14 cellular contexts compared by ENCODE assay signal in genomic region chr15:66657062-66658020, GRCh38. TPM values are rescaled to one million over a fixed set of nuclear protein-coding genes. Genes with fewer than 3 reads are reported as not detected.
DNase-seq lines count a peak whose midpoint lies in the region; ATAC-seq, FAIRE-seq and TF ChIP-seq lines count a peak whose summit lies in the region.
"Had no signal": no experiment of that assay in that cellular context is flagged by ENCODE, and none has a peak within 500 bp of the region (broad histone marks: within the 10 kb centered on the region; RNA-seq: fewer than 3 reads in every experiment).

No MANE protein-coding gene starts in this region.

- H3K4me1 ChIP-seq in heart right ventricle = peaks cover 7 to 75% (median 23%) of the 10 kb centered on the region in 9 donors
- peaks cover 35% of the 10 kb centered on the region for H3K4me1 ChIP-seq in endothelial cell of umbilical vein (ENCODE audit: control insufficient read depth, extremely low read depth, insufficient read depth, low read length)
- peaks cover 13% of the 10 kb centered on the region for H3K4me1 ChIP-seq in mesenchymal stem cell (ENCODE audit: control insufficient read depth, insufficient read depth, low read depth, low read length)
- H3K4me1 ChIP-seq in vagina = peaks cover 32% of the 10 kb centered on the region

- H3K9me3 ChIP-seq in heart right ventricle = no peaks in the 10 kb centered on the region
- H3K9me3 ChIP-seq in endothelial cell of umbilical vein (replicated peaks; ENCODE audit: control insufficient read depth, insufficient read depth, low read length) = no peaks in the 10 kb centered on the region
- no peaks in the 10 kb centered on the region for H3K9me3 ChIP-seq in mesenchymal stem cell (ENCODE audit: control insufficient read depth, low read length)
- no peaks in the 10 kb centered on the region for H3K9me3 ChIP-seq in vagina

- H2BK12ac ChIP-seq in mesenchymal stem cell (ENCODE audit: low read length in 2 of 2) = peak overlapping the region; percentile 15 to 45

- dilution Hi-C loops in endothelial cell of umbilical vein (cut with MboI; ENCODE audit: extremely low pct_ligation_motif_present, low sequenced_read_pairs) = no loop called here

- H4K8ac ChIP-seq in mesenchymal stem cell (ENCODE audit: low read length) = no peak overlapping the region

- H3K27ac ChIP-seq in heart right ventricle (peak overlapping the region in 7 of 10 donors; percentile 38 to 82 (median 62)), endothelial cell of umbilical vein (ENCODE audit: insufficient read depth, low read depth, low read length) (no peak overlapping the region), mesenchymal stem cell (ENCODE audit: low read length, poor library complexity, severe bottlenecking) (no peak overlapping the region), vagina (peak overlapping the region; percentile 30)

- CTCF ChIA-PET in endothelial cell of umbilical vein (lab: Charles Lee) = interaction anchor here (1.0 to 1.9 kb wide), 3 partner anchors 10 to 38 kb away, joined by 3 to 4 read pairs (median 3); no protein-coding TSS in a partner anchor

- DNase-seq in heart right ventricle = no peak
- DNase-seq in left ventricle myocardium superior = no peak
- DNase-seq in endothelial cell of umbilical vein (ENCODE audit: low read depth, low spot score) = no peak
- no peak for DNase-seq in mesenchymal stem cell
- no peak for DNase-seq in vagina (ENCODE audit: extremely low spot score in 2 of 2)
- DNase-seq in NCI-H345 (lab: John Stamatoyannopoulos, UW) = no peak
- DNase-seq in NCI-H526 (lab: John Stamatoyannopoulos, UW) = no peak
- DNase-seq in NCI-H526 treated with DMSO at 0.1 percent for 48 hours (lab: John Stamatoyannopoulos, UW) = no peak
- DNase-seq: activated CD4-positive, CD25-positive, alpha-beta regulatory T cell treated with anti-CD3 and anti-CD28 coated beads, Interleukin-2, amount 50 U/mL, for 72 hours; amniotic stem cell; DMS53; foreskin melanocyte; NCI-H1930; nucleus accumbens had no signal

- no peak overlapping the region for H2BK5ac ChIP-seq in mesenchymal stem cell (ENCODE audit: low read depth, low read length, poor library complexity, severe bottlenecking)

- POLR2A ChIA-PET in endothelial cell of umbilical vein (lab: Charles Lee) = no interaction called here

- H3K27me3 ChIP-seq in heart right ventricle (peaks cover 0 to 6% (median 0%) of the 10 kb centered on the region in 7 donors), endothelial cell of umbilical vein (ENCODE audit: control insufficient read depth in 2 of 2, insufficient read depth in 2 of 2, low read length in 2 of 2) (no peaks in the 10 kb centered on the region), mesenchymal stem cell (ENCODE audit: control insufficient read depth in 1 of 2, insufficient read depth in 1 of 2, low read length in 2 of 2) (peaks cover 0 to 3% of the 10 kb centered on the region in 2 experiments), vagina (no peaks in the 10 kb centered on the region)

- no peaks in the 10 kb centered on the region for H3K79me1 ChIP-seq in mesenchymal stem cell (replicated peaks; ENCODE audit: low read length, poor library complexity, severe bottlenecking)

- H2BK15ac ChIP-seq in mesenchymal stem cell (ENCODE audit: low read depth, poor library complexity, severe bottlenecking) = no peak overlapping the region

- no peak overlapping the region for H3K23ac ChIP-seq in mesenchymal stem cell (ENCODE audit: low read length in 2 of 2)

- WGBS in heart right ventricle, 2 donors = 79 to 84% methylated on average over 9 of the region's 9 CpGs
- WGBS in mesenchymal stem cell = 85% methylated on average over 9 of the region's 9 CpGs

- no peak overlapping the region for H3K4me3 ChIP-seq in heart right ventricle
- no peak overlapping the region for H3K4me3 ChIP-seq in endothelial cell of umbilical vein (replicated peaks in 1 of 3; ENCODE audit: insufficient read depth in 1 of 3, low read depth in 1 of 3, low read length in 3 of 3)
- H3K4me3 ChIP-seq in mesenchymal stem cell (ENCODE audit: insufficient read depth in 1 of 2, low read depth in 1 of 2, low read length in 2 of 2) = no peak overlapping the region
- no peak overlapping the region for H3K4me3 ChIP-seq in vagina

- no peak overlapping the region for H3K9ac ChIP-seq in endothelial cell of umbilical vein (replicated peaks; ENCODE audit: extremely low read depth, insufficient read depth, low read length)
- H3K9ac ChIP-seq in mesenchymal stem cell (ENCODE audit: low read length) = no peak overlapping the region

- no peaks in the 10 kb centered on the region for H3K79me2 ChIP-seq in endothelial cell of umbilical vein (ENCODE audit: control insufficient read depth, insufficient read depth, low read length)

- H2AFZ ChIP-seq in endothelial cell of umbilical vein (ENCODE audit: low read depth, low read length) = peak overlapping the region; percentile 64
- H2AFZ ChIP-seq in mesenchymal stem cell (ENCODE audit: low read depth, low read length) = no peak overlapping the region

- BruUV-seq in endothelial cell of umbilical vein (replicated peaks; lab: Mats Ljungman, UMichigan) = no TSS peak

- H2AK5ac ChIP-seq in mesenchymal stem cell (ENCODE audit: low read length, severe bottlenecking) = no peak overlapping the region

- H4K91ac ChIP-seq in mesenchymal stem cell (ENCODE audit: low read length) = no peak overlapping the region

- FAIRE-seq in endothelial cell of umbilical vein (lab: Jason Lieb, UNC) = no peak

- H3K36me3 ChIP-seq in heart right ventricle (no peaks in the 10 kb centered on the region), endothelial cell of umbilical vein (ENCODE audit: control insufficient read depth in 2 of 2, extremely low read depth in 1 of 2, insufficient read depth in 2 of 2, low read length in 2 of 2) (no peaks in the 10 kb centered on the region), mesenchymal stem cell (ENCODE audit: control insufficient read depth in 1 of 2, insufficient read depth in 2 of 2, low read depth in 1 of 2, low read length in 2 of 2) (peaks cover 0 to 3% of the 10 kb centered on the region in 2 experiments), vagina (no peaks in the 10 kb centered on the region)

- H2BK120ac ChIP-seq in mesenchymal stem cell (ENCODE audit: low read depth, low read length) = no peak overlapping the region

- H3K4me2 ChIP-seq in endothelial cell of umbilical vein (ENCODE audit: insufficient read depth, low read length) (no peak overlapping the region), mesenchymal stem cell (ENCODE audit: low read length, poor library complexity, severe bottlenecking) (no peak overlapping the region)

- intact Hi-C loops in heart right ventricle (cut with DNase I) = loop anchor here in 1 of 10 donors (5.0 kb wide), 1 partner anchor 40 kb away; no protein-coding TSS in a partner anchor
- intact Hi-C loops in left ventricle myocardium superior (cut with micrococcal nuclease) = no loop called here
- intact Hi-C loops in endothelial cell of umbilical vein (cut with micrococcal nuclease) = no loop called here
- intact Hi-C loops in vagina (cut with DNase I) = no loop called here

- no peak for TF ChIP-seq POLR2A in endothelial cell of umbilical vein (IDR thresholded peaks at IDR 0.05; ENCODE audit: low read depth, low read length)
- no peak for TF ChIP-seq POLR2A in vagina (IDR thresholded peaks at IDR 0.05)

- ATAC-seq in heart right ventricle (no peak), left ventricle myocardium superior (no peak)

- H4K20me1 ChIP-seq in endothelial cell of umbilical vein (replicated peaks; ENCODE audit: control insufficient read depth, extremely low read depth, insufficient read depth, low read length) = no peaks in the 10 kb centered on the region

- no peak overlapping the region for H3K14ac ChIP-seq in mesenchymal stem cell (ENCODE audit: low read length in 2 of 2)

- no peaks in the 10 kb centered on the region for H3K9me1 ChIP-seq in endothelial cell of umbilical vein (replicated peaks; ENCODE audit: control insufficient read depth, extremely low read depth, insufficient read depth, low read length)

- TF ChIP-seq CTCF in heart right ventricle (IDR thresholded peaks at IDR 0.05) = no peak
- no peak for TF ChIP-seq CTCF in endothelial cell of umbilical vein (IDR thresholded peaks at IDR 0.05; ENCODE audit: extremely low read depth in 1 of 2, insufficient read depth in 1 of 2, low read depth in 1 of 2, low read length in 2 of 2)
- TF ChIP-seq CTCF in vagina (IDR thresholded peaks at IDR 0.05) = no peak

- no peak overlapping the region for H3K4ac ChIP-seq in mesenchymal stem cell (ENCODE audit: low read depth in 1 of 2, low read length in 2 of 2)

- peak overlapping the region in 1 of 2 experiments; percentile 22 for H3K18ac ChIP-seq in mesenchymal stem cell (ENCODE audit: low read depth in 1 of 2, low read length in 2 of 2)

TF ChIP-seq in endothelial cell of umbilical vein, 7 proteins besides CTCF, POLR2A, EP300 and RAD21:
- TF ChIP-seq, protein P1, sequence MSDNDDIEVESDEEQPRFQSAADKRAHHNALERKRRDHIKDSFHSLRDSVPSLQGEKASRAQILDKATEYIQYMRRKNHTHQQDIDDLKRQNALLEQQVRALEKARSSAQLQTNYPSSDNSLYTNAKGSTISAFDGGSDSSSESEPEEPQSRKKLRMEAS (IDR thresholded peaks at IDR 0.05; ENCODE audit: insufficient read depth, insufficient read length) = no peak
- TF ChIP-seq GATA2 (IDR thresholded peaks at IDR 0.05; ENCODE audit: insufficient read depth, insufficient read length, low read depth, low read length) = no peak
- TF ChIP-seq EZH2 (IDR thresholded peaks at IDR 0.05; ENCODE audit: borderline replicate concordance, low read depth, low read length, severe bottlenecking) = no peak
- no peak for TF ChIP-seq FOS (IDR thresholded peaks at IDR 0.05; ENCODE audit: borderline replicate concordance, insufficient read depth, low read length)
- no peak for TF ChIP-seq JUN (IDR thresholded peaks at IDR 0.05; ENCODE audit: borderline replicate concordance, insufficient read depth, insufficient read length, low read depth)
- TF ChIP-seq MYC (IDR thresholded peaks at IDR 0.05; ENCODE audit: low read depth, low read length) = no peak
- no peak for TF ChIP-seq POLR2AphosphoS5 (IDR thresholded peaks at IDR 0.05; ENCODE audit: insufficient read depth, low read depth, low read length)

RNA-seq across cellular contexts. Expression of gene SMAD6, which starts 44.7 kb away (rescaled TPM):
- total RNA-seq in heart right ventricle = 10 to 100 TPM; 12.2 to 43.4 (median 20.6) TPM
- polyA plus RNA-seq in heart right ventricle = 10 to 100 TPM in 1 of 2 donors, 1 to 10 TPM in 1; 6.6 to 19.5 TPM
- total RNA-seq in left ventricle myocardium superior = 14.9 TPM
- total RNA-seq in endothelial cell of umbilical vein = 12.4 and 12.5 TPM in 2 replicates
- polyA plus RNA-seq in endothelial cell of umbilical vein = 7.3 and 8.8 TPM in 2 replicates
- polyA plus RNA-seq in endothelial cell of umbilical vein (2011; cell fraction: cytosol; rRNA removed) = 3.5 and 4.0 TPM in 2 replicates
- 22.2 and 24.2 TPM in 2 replicates for polyA plus RNA-seq in endothelial cell of umbilical vein (2011; cell fraction: nucleus; rRNA removed)
- 5.8 and 11.3 TPM in 2 replicates for polyA plus RNA-seq in endothelial cell of umbilical vein (2012)
- 28.0 and 29.7 TPM in 2 replicates for polyA minus RNA-seq in endothelial cell of umbilical vein
- 45.7 TPM for polyA minus RNA-seq in endothelial cell of umbilical vein (2011; cell fraction: cytosol; rRNA and poly(A)+ RNA removed)
- polyA minus RNA-seq in endothelial cell of umbilical vein (2011; cell fraction: nucleus; rRNA and poly(A)+ RNA removed) = 22.4 and 35.7 TPM in 2 replicates
- polyA plus RNA-seq in mesenchymal stem cell (2013, experiment 1 of 2) = 5.5 TPM
- polyA plus RNA-seq in mesenchymal stem cell (2013, experiment 2 of 2) = 5.6 TPM
- total RNA-seq in vagina = 28.5 TPM

Comparison
In these comparisons a context has a peak if more than half of its experiments do, and no peak if none do; other contexts are left out.
1. H3K27ac ChIP-seq: peak in heart right ventricle (7 of 10) and vagina (single experiment); none in endothelial cell of umbilical vein (single experiment) and mesenchymal stem cell (single experiment).